Comparison of ENCODE assay signal across 8 cellular contexts in the genomic region with DNA sequence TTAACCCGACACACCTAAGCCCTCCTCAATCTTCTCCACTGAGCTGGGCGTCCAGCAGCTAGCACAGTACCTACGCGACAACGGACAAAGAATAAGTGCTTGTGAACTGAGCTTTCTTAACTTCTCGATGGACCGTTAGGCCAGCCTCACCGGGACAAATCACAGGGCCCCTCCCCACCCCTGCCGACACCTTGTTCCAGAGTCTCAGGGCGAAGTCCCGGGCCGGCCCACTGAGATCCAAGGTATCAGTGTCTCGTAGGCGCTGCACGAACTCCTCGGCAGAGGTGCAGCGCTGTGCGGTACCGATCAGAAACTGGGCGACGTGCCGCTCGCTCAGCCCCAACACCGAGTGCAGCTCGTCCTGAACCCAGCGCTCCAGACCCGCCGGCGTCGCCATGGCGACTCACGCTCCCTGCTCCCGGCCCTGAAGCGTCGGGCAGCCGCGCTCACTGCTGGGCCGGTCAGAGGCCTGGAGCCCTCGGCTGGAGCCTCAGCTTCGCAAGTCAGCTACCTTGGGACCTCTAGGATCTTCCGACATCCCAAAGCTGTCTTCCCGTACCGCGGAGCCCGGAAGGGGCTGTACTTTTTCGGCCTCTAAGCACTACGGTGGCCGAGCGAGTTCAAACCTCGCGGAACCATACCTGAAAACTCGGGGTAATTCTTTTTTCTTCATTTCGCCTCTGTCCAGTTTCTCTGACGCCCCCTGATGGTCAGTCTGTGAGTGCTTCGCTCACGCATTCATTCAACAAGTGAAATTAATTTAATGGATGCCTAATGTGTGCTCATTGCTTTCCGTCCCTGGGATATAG. TPM values are rescaled to one million over a fixed set of nuclear protein-coding genes. Genes with fewer than 3 reads are reported as not detected.
DNase-seq lines count a peak whose midpoint lies in the region; ATAC-seq and TF ChIP-seq lines count a peak whose summit lies in the region.

DHX16 (minus strand) TSS at position 562 of the 809 bp plus-strand sequence; CDS start at position 397, 165 bp downstream.

- no peaks in the 10 kb centered on the region for H3K9me3 Mint-ChIP-seq in activated T-helper 17 cell treated with anti-CD3 and anti-CD28 coated beads, Interleukin-2, amount 50 U/mL, for 72 hours
- no peaks in the 10 kb centered on the region for H3K9me3 Mint-ChIP-seq in naive thymus-derived CD8-positive, alpha-beta T cell

- H3K27me3 Mint-ChIP-seq in activated T-helper 17 cell treated with anti-CD3 and anti-CD28 coated beads, Interleukin-2, amount 50 U/mL, for 72 hours = no peaks in the 10 kb centered on the region
- no peaks in the 10 kb centered on the region for H3K27me3 Mint-ChIP-seq in naive thymus-derived CD8-positive, alpha-beta T cell

- TF ChIP-seq CTCF in RWPE1 (conservative IDR thresholded peaks at IDR 0.05; ENCODE audit: low read depth) (peak; percentile 91), fibroblast of mammary gland (conservative IDR thresholded peaks at IDR 0.05; ENCODE audit: control insufficient read depth, insufficient read depth, low read depth, low read length) (peak; percentile 86)

- peak within 1 kb of the TSS; percentile 85 for H3K27ac ChIP-seq in RWPE1

- H3K4me3 ChIP-seq in fibroblast of mammary gland (ENCODE audit: control insufficient read depth, low read depth, low read length) = peak within 1 kb of the TSS; percentile 93

- H3K4me3 Mint-ChIP-seq in activated T-helper 17 cell treated with anti-CD3 and anti-CD28 coated beads, Interleukin-2, amount 50 U/mL, for 72 hours = peak within 1 kb of the TSS; percentile 91
- H3K4me3 Mint-ChIP-seq in naive thymus-derived CD8-positive, alpha-beta T cell = peak within 1 kb of the TSS; percentile 76 to 95 (median 90)

- POLR2A ChIA-PET in RWPE1 (lab: Yijun Ruan, JAX; ENCODE audit: low non-redundant PET) = interaction anchor here (1.2 kb wide), 1 partner anchor 49 kb away, joined by 3 read pairs; no protein-coding TSS in a partner anchor
- POLR2A ChIA-PET in naive thymus-derived CD8-positive, alpha-beta T cell (lab: Charles Lee) = interaction anchor here (0.7 to 15.2 kb wide), 18 partner anchors 10 to 243 kb away, joined by 3 to 594 read pairs (median 3); partner anchors contain the start of genes C6orf136, GNL1, MDC1 and MRPS18B

- peak; percentile 77 for ATAC-seq in GM21723 (IDR thresholded peaks at IDR 0.05; ENCODE audit: unreplicated experiment)
- peak; percentile 83 for ATAC-seq in activated T-helper 17 cell treated with anti-CD3 and anti-CD28 coated beads, Interleukin-2, amount 50 U/mL, for 72 hours (replicated peaks)
- ATAC-seq in naive thymus-derived CD8-positive, alpha-beta T cell = peak; percentile 80 to 85

- peaks cover 65% of the 10 kb centered on the region for H3K36me3 Mint-ChIP-seq in activated T-helper 17 cell treated with anti-CD3 and anti-CD28 coated beads, Interleukin-2, amount 50 U/mL, for 72 hours (ENCODE audit: low read depth)
- peaks cover 7 to 49% (median 12%) of the 10 kb centered on the region in 3 donors for H3K36me3 Mint-ChIP-seq in naive thymus-derived CD8-positive, alpha-beta T cell

- DNase-seq in DMS53 treated with DMSO at 0.1 percent for 48 hours (lab: John Stamatoyannopoulos, UW; ENCODE audit: unreplicated experiment) = peak; percentile 95
- peak; percentile 99 for DNase-seq in LHCN-M2 (ENCODE audit: low read depth)
- peak; percentile 91 for DNase-seq in RWPE1 (ENCODE audit: low spot score)
- peak; percentile 99 for DNase-seq in fibroblast of mammary gland (ENCODE audit: low read depth)
- peak; percentile 76 to 94 (median 86) for DNase-seq in naive thymus-derived CD8-positive, alpha-beta T cell
- DNase-seq in stimulated activated naive CD4-positive, alpha-beta T cell (lab: John Stamatoyannopoulos, UW) = peak; percentile 71 to 86 (median 81)

- CTCF ChIA-PET in RWPE1 (lab: Yijun Ruan, JAX) = interaction anchor here (0.6 to 1.4 kb wide), 8 partner anchors 15 to 530 kb away, joined by 3 to 8 read pairs (median 3); no protein-coding TSS in a partner anchor

- H3K27ac Mint-ChIP-seq in activated T-helper 17 cell treated with anti-CD3 and anti-CD28 coated beads, Interleukin-2, amount 50 U/mL, for 72 hours = peak within 1 kb of the TSS; percentile 94
- H3K27ac Mint-ChIP-seq in naive thymus-derived CD8-positive, alpha-beta T cell = peak within 1 kb of the TSS; percentile 74 to 96 (median 90)

- H3K4me1 Mint-ChIP-seq in activated T-helper 17 cell treated with anti-CD3 and anti-CD28 coated beads, Interleukin-2, amount 50 U/mL, for 72 hours = peaks cover 16% of the 10 kb centered on the region
- peaks cover 23 to 46% (median 41%) of the 10 kb centered on the region in 4 donors for H3K4me1 Mint-ChIP-seq in naive thymus-derived CD8-positive, alpha-beta T cell

RNA-seq across cellular contexts. Expression of gene DHX16, which starts in this region (rescaled TPM):
- total RNA-seq in LHCN-M2 (2014; rRNA removed) = 36.1 and 40.0 TPM in 2 replicates
- 25.6 TPM for polyA plus RNA-seq in LHCN-M2 (2012)
- 10 to 100 TPM; 27.4 to 40.0 TPM for total RNA-seq in activated T-helper 17 cell treated with anti-CD3 and anti-CD28 coated beads, Interleukin-2, amount 50 U/mL, for 72 hours
- total RNA-seq in naive thymus-derived CD8-positive, alpha-beta T cell = 10 to 100 TPM; 42.1 to 45.6 TPM
- polyA plus RNA-seq in naive thymus-derived CD8-positive, alpha-beta T cell = 10 to 100 TPM; 17.7 to 31.2 (median 18.7) TPM

Comparison
In these comparisons a context has a peak if more than half of its experiments do, and no peak if none do; other contexts are left out.
1. Peak in every context shown above with its lines: DNase-seq, ATAC-seq, H3K4me3 ChIP-seq and H3K27ac ChIP-seq.